1 cellular context compared by ENCODE assay signal in the genomic region with DNA sequence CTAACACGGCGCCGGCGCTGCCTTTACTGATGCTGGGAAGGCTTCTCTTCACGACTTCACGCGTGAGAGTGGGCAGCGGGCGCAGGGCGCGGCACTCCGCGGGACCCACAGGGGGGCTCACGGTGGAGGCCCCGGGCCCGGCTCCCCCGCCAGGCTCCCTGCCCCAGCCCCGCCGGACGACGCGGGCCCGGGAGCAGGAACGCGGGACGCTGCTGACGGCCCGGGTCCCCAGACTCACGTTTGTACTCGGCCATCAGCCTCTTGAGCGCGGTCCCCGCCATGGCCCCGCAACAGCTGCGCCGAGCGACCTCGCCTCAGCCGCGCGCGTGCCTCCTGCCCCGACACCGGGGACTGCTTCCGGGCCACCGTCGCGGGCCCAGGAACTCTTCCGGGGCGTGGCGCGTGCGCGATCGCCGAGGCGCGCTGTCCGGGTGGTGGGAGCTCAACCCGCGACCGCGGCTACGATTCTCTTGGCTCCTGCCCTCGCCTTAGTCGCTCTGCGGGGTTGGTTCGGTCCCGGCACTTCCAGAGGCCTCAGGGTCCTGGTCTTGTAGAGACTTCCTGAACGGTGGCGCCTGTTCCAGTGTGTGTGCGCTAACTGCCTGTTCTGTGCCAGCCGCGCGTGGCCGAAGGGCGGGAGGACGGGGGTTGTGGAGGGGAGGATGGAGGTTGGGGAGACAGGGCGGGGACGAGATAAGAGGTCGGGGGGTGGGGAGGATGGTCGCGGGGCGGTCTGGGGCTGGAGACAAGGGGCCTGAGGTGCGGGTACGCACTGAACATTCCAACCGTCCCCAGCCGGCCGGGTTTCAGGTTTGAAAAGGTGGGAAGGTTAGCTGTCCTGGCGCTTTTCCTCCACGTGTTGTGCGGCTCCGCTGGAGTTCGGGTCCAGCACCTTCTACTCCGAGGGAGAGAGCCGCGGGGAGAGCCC.
TF ChIP-seq lines count a peak whose summit lies in the region.

A gene with protein sequence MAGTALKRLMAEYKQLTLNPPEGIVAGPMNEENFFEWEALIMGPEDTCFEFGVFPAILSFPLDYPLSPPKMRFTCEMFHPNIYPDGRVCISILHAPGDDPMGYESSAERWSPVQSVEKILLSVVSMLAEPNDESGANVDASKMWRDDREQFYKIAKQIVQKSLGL (minus strand): TSS at position 353 of the 928 bp plus-strand sequence. CDS start 72 bp downstream, at position 281.

TF ChIP-seq in HepG2, 621 proteins besides CTCF, POLR2A, EP300 and RAD21 (continued from another document and continues in another):
- TF ChIP-seq, protein P1, sequence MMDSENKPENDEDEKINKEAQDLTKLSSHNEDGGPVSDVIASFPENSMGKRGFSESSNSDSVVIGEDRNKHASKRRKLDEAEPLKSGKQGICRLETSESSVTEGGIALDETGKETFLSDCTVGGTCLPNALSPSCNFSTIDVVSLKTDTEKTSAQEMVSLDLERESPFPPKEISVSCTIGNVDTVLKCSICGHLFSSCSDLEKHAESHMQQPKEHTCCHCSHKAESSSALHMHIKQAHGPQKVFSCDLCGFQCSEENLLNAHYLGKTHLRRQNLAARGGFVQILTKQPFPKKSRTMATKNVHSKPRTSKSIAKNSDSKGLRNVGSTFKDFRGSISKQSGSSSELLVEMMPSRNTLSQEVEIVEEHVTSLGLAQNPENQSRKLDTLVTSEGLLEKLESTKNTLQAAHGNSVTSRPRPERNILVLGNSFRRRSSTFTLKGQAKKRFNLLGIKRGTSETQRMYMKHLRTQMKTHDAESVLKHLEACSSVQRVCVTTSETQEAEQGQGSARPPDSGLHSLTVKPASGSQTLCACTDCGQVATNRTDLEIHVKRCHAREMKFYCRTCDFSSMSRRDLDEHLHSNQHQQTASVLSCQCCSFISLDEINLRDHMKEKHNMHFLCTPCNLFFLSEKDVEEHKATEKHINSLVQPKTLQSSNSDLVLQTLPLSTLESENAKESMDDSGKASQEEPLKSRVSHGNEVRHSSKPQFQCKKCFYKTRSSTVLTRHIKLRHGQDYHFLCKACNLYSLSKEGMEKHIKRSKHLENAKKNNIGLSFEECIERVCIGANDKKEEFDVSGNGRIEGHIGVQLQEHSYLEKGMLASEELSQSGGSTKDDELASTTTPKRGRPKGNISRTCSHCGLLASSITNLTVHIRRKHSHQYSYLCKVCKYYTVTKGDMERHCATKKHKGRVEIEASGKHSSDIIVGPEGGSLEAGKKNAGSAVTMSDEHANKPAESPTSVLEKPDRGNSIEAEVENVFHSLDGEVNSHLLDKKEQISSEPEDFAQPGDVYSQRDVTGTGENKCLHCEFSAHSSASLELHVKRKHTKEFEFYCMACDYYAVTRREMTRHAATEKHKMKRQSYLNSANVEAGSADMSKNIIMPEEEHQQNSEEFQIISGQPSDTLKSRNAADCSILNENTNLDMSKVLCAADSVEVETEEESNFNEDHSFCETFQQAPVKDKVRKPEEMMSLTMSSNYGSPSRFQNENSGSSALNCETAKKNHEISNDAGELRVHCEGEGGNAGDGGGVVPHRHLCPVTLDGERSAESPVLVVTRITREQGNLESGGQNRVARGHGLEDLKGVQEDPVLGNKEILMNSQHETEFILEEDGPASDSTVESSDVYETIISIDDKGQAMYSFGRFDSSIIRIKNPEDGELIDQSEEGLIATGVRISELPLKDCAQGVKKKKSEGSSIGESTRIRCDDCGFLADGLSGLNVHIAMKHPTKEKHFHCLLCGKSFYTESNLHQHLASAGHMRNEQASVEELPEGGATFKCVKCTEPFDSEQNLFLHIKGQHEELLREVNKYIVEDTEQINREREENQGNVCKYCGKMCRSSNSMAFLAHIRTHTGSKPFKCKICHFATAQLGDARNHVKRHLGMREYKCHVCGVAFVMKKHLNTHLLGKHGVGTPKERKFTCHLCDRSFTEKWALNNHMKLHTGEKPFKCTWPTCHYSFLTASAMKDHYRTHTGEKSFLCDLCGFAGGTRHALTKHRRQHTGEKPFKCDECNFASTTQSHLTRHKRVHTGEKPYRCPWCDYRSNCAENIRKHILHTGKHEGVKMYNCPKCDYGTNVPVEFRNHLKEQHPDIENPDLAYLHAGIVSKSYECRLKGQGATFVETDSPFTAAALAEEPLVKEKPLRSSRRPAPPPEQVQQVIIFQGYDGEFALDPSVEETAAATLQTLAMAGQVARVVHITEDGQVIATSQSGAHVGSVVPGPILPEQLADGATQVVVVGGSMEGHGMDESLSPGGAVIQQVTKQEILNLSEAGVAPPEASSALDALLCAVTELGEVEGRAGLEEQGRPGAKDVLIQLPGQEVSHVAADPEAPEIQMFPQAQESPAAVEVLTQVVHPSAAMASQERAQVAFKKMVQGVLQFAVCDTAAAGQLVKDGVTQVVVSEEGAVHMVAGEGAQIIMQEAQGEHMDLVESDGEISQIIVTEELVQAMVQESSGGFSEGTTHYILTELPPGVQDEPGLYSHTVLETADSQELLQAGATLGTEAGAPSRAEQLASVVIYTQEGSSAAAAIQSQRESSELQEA (CRISPR knock-in tag; IDR thresholded peaks at IDR 0.05; ENCODE audit: not compliant biosample characterization), result peak; percentile 30
- TF ChIP-seq, protein P2, sequence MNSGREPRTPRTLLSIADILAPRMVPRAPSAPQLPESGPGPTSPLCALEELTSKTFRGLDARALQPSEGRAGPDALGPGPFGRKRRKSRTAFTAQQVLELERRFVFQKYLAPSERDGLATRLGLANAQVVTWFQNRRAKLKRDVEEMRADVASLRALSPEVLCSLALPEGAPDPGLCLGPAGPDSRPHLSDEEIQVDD (CRISPR knock-in tag; IDR thresholded peaks at IDR 0.05; ENCODE audit: borderline replicate concordance), result peak; percentile 20; the same call in 1 of the 2 replicates
- TF ChIP-seq ZNF251 (CRISPR knock-in tag; IDR thresholded peaks at IDR 0.05), result no peak
- TF ChIP-seq, protein P3, sequence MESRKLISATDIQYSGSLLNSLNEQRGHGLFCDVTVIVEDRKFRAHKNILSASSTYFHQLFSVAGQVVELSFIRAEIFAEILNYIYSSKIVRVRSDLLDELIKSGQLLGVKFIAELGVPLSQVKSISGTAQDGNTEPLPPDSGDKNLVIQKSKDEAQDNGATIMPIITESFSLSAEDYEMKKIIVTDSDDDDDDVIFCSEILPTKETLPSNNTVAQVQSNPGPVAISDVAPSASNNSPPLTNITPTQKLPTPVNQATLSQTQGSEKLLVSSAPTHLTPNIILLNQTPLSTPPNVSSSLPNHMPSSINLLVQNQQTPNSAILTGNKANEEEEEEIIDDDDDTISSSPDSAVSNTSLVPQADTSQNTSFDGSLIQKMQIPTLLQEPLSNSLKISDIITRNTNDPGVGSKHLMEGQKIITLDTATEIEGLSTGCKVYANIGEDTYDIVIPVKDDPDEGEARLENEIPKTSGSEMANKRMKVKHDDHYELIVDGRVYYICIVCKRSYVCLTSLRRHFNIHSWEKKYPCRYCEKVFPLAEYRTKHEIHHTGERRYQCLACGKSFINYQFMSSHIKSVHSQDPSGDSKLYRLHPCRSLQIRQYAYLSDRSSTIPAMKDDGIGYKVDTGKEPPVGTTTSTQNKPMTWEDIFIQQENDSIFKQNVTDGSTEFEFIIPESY (CRISPR knock-in tag; IDR thresholded peaks at IDR 0.05), result no peak; the same call in 1 of the 2 replicates
- TF ChIP-seq ZNF10 (CRISPR knock-in tag; IDR thresholded peaks at IDR 0.05; ENCODE audit: borderline replicate concordance, low read depth), result no peak
- TF ChIP-seq RARG (CRISPR knock-in tag; IDR thresholded peaks at IDR 0.05; ENCODE audit: low read depth), result no peak
- TF ChIP-seq WIZ (CRISPR knock-in tag; IDR thresholded peaks at IDR 0.05), result no peak
- TF ChIP-seq, protein P4, sequence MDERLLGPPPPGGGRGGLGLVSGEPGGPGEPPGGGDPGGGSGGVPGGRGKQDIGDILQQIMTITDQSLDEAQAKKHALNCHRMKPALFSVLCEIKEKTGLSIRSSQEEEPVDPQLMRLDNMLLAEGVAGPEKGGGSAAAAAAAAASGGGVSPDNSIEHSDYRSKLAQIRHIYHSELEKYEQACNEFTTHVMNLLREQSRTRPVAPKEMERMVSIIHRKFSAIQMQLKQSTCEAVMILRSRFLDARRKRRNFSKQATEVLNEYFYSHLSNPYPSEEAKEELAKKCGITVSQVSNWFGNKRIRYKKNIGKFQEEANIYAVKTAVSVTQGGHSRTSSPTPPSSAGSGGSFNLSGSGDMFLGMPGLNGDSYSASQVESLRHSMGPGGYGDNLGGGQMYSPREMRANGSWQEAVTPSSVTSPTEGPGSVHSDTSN (CRISPR knock-in tag; IDR thresholded peaks at IDR 0.05), result no peak
- TF ChIP-seq ZNF329 (CRISPR knock-in tag; IDR thresholded peaks at IDR 0.05; ENCODE audit: low read depth), result no peak
- TF ChIP-seq, protein P5, sequence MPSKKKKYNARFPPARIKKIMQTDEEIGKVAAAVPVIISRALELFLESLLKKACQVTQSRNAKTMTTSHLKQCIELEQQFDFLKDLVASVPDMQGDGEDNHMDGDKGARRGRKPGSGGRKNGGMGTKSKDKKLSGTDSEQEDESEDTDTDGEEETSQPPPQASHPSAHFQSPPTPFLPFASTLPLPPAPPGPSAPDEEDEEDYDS (CRISPR knock-in tag; IDR thresholded peaks at IDR 0.05), result 0 out of 2 replicates have a peak, but pooled peaks have one; percentile 21
- peak; percentile 44; the same call in 1 of the 2 replicates for TF ChIP-seq SRY (CRISPR knock-in tag; IDR thresholded peaks at IDR 0.05)
- TF ChIP-seq, protein P6, sequence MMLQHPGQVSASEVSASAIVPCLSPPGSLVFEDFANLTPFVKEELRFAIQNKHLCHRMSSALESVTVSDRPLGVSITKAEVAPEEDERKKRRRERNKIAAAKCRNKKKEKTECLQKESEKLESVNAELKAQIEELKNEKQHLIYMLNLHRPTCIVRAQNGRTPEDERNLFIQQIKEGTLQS (CRISPR knock-in tag; IDR thresholded peaks at IDR 0.05), result peak; percentile 69
- TF ChIP-seq, protein P7, sequence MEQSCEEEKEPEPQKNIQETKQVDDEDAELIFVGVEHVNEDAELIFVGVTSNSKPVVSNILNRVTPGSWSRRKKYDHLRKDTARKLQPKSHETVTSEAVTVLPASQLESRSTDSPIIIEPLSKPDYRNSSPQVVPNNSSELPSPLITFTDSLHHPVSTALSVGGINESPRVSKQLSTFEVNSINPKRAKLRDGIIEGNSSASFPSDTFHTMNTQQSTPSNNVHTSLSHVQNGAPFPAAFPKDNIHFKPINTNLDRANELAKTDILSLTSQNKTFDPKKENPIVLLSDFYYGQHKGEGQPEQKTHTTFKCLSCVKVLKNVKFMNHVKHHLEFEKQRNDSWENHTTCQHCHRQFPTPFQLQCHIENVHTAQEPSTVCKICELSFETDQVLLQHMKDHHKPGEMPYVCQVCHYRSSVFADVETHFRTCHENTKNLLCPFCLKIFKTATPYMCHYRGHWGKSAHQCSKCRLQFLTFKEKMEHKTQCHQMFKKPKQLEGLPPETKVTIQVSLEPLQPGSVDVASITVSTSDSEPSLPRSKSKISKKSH (CRISPR knock-in tag; IDR thresholded peaks at IDR 0.05; ENCODE audit: borderline replicate concordance), result no peak
- TF ChIP-seq, protein P8, sequence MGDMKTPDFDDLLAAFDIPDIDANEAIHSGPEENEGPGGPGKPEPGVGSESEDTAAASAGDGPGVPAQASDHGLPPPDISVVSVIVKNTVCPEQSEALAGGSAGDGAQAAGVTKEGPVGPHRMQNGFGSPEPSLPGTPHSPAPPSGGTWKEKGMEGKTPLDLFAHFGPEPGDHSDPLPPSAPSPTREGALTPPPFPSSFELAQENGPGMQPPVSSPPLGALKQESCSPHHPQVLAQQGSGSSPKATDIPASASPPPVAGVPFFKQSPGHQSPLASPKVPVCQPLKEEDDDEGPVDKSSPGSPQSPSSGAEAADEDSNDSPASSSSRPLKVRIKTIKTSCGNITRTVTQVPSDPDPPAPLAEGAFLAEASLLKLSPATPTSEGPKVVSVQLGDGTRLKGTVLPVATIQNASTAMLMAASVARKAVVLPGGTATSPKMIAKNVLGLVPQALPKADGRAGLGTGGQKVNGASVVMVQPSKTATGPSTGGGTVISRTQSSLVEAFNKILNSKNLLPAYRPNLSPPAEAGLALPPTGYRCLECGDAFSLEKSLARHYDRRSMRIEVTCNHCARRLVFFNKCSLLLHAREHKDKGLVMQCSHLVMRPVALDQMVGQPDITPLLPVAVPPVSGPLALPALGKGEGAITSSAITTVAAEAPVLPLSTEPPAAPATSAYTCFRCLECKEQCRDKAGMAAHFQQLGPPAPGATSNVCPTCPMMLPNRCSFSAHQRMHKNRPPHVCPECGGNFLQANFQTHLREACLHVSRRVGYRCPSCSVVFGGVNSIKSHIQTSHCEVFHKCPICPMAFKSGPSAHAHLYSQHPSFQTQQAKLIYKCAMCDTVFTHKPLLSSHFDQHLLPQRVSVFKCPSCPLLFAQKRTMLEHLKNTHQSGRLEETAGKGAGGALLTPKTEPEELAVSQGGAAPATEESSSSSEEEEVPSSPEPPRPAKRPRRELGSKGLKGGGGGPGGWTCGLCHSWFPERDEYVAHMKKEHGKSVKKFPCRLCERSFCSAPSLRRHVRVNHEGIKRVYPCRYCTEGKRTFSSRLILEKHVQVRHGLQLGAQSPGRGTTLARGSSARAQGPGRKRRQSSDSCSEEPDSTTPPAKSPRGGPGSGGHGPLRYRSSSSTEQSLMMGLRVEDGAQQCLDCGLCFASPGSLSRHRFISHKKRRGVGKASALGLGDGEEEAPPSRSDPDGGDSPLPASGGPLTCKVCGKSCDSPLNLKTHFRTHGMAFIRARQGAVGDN (CRISPR knock-in tag; IDR thresholded peaks at IDR 0.05), result peak; percentile 98
- no peak for TF ChIP-seq ZNF143 (CRISPR knock-in tag; IDR thresholded peaks at IDR 0.05)
- no peak for TF ChIP-seq CREM (IDR thresholded peaks at IDR 0.05)
- TF ChIP-seq CREM (CRISPR knock-in tag; IDR thresholded peaks at IDR 0.05), result no peak
- no peak for TF ChIP-seq ZNF17 (CRISPR knock-in tag; IDR thresholded peaks at IDR 0.05)
- no peak for TF ChIP-seq NR3C1 (CRISPR knock-in tag; IDR thresholded peaks at IDR 0.05)
- TF ChIP-seq, protein P9, sequence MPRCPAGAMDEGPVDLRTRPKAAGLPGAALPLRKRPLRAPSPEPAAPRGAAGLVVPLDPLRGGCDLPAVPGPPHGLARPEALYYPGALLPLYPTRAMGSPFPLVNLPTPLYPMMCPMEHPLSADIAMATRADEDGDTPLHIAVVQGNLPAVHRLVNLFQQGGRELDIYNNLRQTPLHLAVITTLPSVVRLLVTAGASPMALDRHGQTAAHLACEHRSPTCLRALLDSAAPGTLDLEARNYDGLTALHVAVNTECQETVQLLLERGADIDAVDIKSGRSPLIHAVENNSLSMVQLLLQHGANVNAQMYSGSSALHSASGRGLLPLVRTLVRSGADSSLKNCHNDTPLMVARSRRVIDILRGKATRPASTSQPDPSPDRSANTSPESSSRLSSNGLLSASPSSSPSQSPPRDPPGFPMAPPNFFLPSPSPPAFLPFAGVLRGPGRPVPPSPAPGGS (CRISPR knock-in tag; IDR thresholded peaks at IDR 0.05), result peak; percentile 82
- TF ChIP-seq, protein P10, sequence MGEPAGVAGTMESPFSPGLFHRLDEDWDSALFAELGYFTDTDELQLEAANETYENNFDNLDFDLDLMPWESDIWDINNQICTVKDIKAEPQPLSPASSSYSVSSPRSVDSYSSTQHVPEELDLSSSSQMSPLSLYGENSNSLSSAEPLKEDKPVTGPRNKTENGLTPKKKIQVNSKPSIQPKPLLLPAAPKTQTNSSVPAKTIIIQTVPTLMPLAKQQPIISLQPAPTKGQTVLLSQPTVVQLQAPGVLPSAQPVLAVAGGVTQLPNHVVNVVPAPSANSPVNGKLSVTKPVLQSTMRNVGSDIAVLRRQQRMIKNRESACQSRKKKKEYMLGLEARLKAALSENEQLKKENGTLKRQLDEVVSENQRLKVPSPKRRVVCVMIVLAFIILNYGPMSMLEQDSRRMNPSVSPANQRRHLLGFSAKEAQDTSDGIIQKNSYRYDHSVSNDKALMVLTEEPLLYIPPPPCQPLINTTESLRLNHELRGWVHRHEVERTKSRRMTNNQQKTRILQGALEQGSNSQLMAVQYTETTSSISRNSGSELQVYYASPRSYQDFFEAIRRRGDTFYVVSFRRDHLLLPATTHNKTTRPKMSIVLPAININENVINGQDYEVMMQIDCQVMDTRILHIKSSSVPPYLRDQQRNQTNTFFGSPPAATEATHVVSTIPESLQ (CRISPR knock-in tag; conservative IDR thresholded peaks at IDR 0.05), result no peak
- TF ChIP-seq KDM6A (CRISPR knock-in tag; IDR thresholded peaks at IDR 0.05; ENCODE audit: low read depth), result no peak
- no peak for TF ChIP-seq ZEB1 (IDR thresholded peaks at IDR 0.05; ENCODE audit: insufficient replicate concordance, low read depth)
- TF ChIP-seq ZSCAN22 (CRISPR knock-in tag; IDR thresholded peaks at IDR 0.05), result no peak
- TF ChIP-seq NCOA5 (CRISPR knock-in tag; IDR thresholded peaks at IDR 0.05), result no peak
- peak; percentile 78 for TF ChIP-seq IKZF4 (CRISPR knock-in tag; IDR thresholded peaks at IDR 0.05; ENCODE audit: borderline replicate concordance, low read depth, not compliant biosample characterization)
